Comparison of ENCODE assay signal across 8 cellular contexts in genomic region chr9:96137666-96138429, GRCh38.
A peak's percentile ranks its signal among the peaks of the same experiment; 100 is the strongest.
DNase-seq lines count a peak whose midpoint lies in the region; ATAC-seq, FAIRE-seq and TF ChIP-seq lines count a peak whose summit lies in the region.

No MANE protein-coding gene starts in this region.

- TF ChIP-seq EP300 in HepG2 (IDR thresholded peaks at IDR 0.05; ENCODE audit: low read depth in 2 of 2, low read length in 2 of 2) = no peak
- no peak for TF ChIP-seq EP300 in HepG2 (CRISPR knock-in tag; IDR thresholded peaks at IDR 0.05; ENCODE audit: borderline replicate concordance)

- CTCF ChIA-PET in BJ (lab: Yijun Ruan, JAX) = interaction anchor here (0.5 to 0.7 kb wide), 2 partner anchors 15 to 407 kb away, joined by 3 read pairs; no protein-coding TSS in a partner anchor
- CTCF ChIA-PET in HepG2 (lab: Yijun Ruan, JAX; ENCODE audit: low intra/inter-chr PET ratio, low total read pairs) = no interaction called here

- intact Hi-C loops in HepG2 (cut with micrococcal nuclease; ENCODE audit: unreplicated experiment) = no loop called here

- FAIRE-seq in HepG2 (lab: Jason Lieb, UNC) = no peak
- no peak for FAIRE-seq in urothelium cell line (lab: Jason Lieb, UNC)

- no peaks in the 10 kb centered on the region for H4K20me1 ChIP-seq in HepG2 (ENCODE audit: insufficient read depth, low read length)

- ATAC-seq in GM21529 (IDR thresholded peaks at IDR 0.05; ENCODE audit: unreplicated experiment) (peak; percentile 29), HepG2 (peak; percentile 68)

- H3K27me3 ChIP-seq in BJ (ENCODE audit: control insufficient read depth, insufficient read depth, low read length) (peaks cover 3% of the 10 kb centered on the region), MG63 (no peaks in the 10 kb centered on the region), HepG2 (ENCODE audit: control insufficient read depth in 1 of 2, insufficient read depth in 2 of 2, low read length in 2 of 2) (peaks cover 0 to 26% of the 10 kb centered on the region in 2 experiments; a peak in 4 of 5 replicates)

- H3K4me1 ChIP-seq in HepG2 (ENCODE audit: insufficient read depth, low read length) = peaks cover 29% of the 10 kb centered on the region

- TF ChIP-seq RAD21 in HepG2 (CRISPR knock-in tag; IDR thresholded peaks at IDR 0.05) = no peak

- H3K27ac ChIP-seq in HepG2 (ENCODE audit: extremely low read length, insufficient read depth, low read length) = no peak overlapping the region

- no peak for TF ChIP-seq CTCF in BJ (IDR thresholded peaks at IDR 0.05; ENCODE audit: insufficient read depth, low read depth, low read length)
- no peak for TF ChIP-seq CTCF in HepG2 (CRISPR knock-in tag; IDR thresholded peaks at IDR 0.05)

- no peak for TF ChIP-seq POLR2A in HepG2 (IDR thresholded peaks at IDR 0.05; ENCODE audit: insufficient read depth in 1 of 2, low read depth in 2 of 2, low read length in 2 of 2)

- H3K79me2 ChIP-seq in HepG2 (ENCODE audit: insufficient read depth, low read length) = no peaks in the 10 kb centered on the region

- H3K4me3 ChIP-seq in BJ (ENCODE audit: low read depth, low read length) = peak overlapping the region; percentile 18; the same call in 1 of the 2 replicates
- peak overlapping the region; percentile 17 for H3K4me3 ChIP-seq in MG63
- H3K4me3 ChIP-seq in HepG2 (replicated peaks in 1 of 3; ENCODE audit: insufficient read depth in 1 of 3, low read depth in 2 of 3, low read length in 3 of 3) = peak overlapping the region; percentile 20 to 45 (median 44); a peak in 3 of 6 replicates

- POLR2A ChIA-PET in BJ (lab: Charles Lee) = interaction anchor here (0.7 kb wide), 2 partner anchors 30 to 180 kb away, joined by 3 to 4 read pairs; no protein-coding TSS in a partner anchor
- POLR2A ChIA-PET in HepG2 (lab: Yijun Ruan, JAX) = no interaction called here

- H3K36me3 ChIP-seq in BJ (ENCODE audit: control insufficient read depth, insufficient read depth, low read length) (no peaks in the 10 kb centered on the region), MG63 (no peaks in the 10 kb centered on the region), HepG2 (replicated peaks in 1 of 2; ENCODE audit: control insufficient read depth in 1 of 2, insufficient read depth in 2 of 2, low read length in 2 of 2) (no peaks in the 10 kb centered on the region)

- DNase-seq in BJ (ENCODE audit: low read depth) = no peak
- peak; percentile 35 for DNase-seq in MG63
- DNase-seq in HepG2 (ENCODE audit: low spot score) = no peak
- DNase-seq in urothelium cell line (ENCODE audit: low spot score) = no peak
- no peak for DNase-seq in NOMO-1 (lab: John Stamatoyannopoulos, UW; ENCODE audit: unreplicated experiment in 2 of 2)
- DNase-seq in activated CD4-positive, CD25-positive, alpha-beta regulatory T cell (lab: John Stamatoyannopoulos, UW) = no peak
- no peak for DNase-seq in SW480 (ENCODE audit: low spot score)

- BruUV-seq in HepG2 (replicated peaks; lab: Mats Ljungman, UMichigan) = no TSS peak

- WGBS in HepG2 (ENCODE audit: low lambda C conversion rate) = 80% methylated on average over 3 of the region's 6 CpGs

- in situ Hi-C loops in HepG2 (cut with HindIII; ENCODE audit: extremely low pct_ligation_motif_present, low pct_unique_long_range_greater_than_20kb) = no loop called here

- H3K9me3 ChIP-seq in MG63 (no peaks in the 10 kb centered on the region), HepG2 (ENCODE audit: low read length) (no peaks in the 10 kb centered on the region)

- no peak overlapping the region for H3K9ac ChIP-seq in HepG2 (ENCODE audit: insufficient read depth, low read depth, low read length)

- peak overlapping the region; percentile 63 for H3K4me2 ChIP-seq in HepG2 (ENCODE audit: low read depth, low read length)

- peak overlapping the region; percentile 67 for H2AFZ ChIP-seq in HepG2 (ENCODE audit: low read length)

TF ChIP-seq in HepG2, 621 proteins besides CTCF, POLR2A, EP300 and RAD21:
- TF ChIP-seq ZKSCAN8 (CRISPR knock-in tag; IDR thresholded peaks at IDR 0.05; ENCODE audit: borderline replicate concordance) (peak; percentile 48; the same call in 1 of the 2 replicates), ZNF264 (CRISPR knock-in tag; IDR thresholded peaks at IDR 0.05) (peak; percentile 99), FOXJ3 (CRISPR knock-in tag; IDR thresholded peaks at IDR 0.05; ENCODE audit: borderline replicate concordance) (no peak)
